ENCODE assay signal across 8 cellular contexts in the genomic region with DNA sequence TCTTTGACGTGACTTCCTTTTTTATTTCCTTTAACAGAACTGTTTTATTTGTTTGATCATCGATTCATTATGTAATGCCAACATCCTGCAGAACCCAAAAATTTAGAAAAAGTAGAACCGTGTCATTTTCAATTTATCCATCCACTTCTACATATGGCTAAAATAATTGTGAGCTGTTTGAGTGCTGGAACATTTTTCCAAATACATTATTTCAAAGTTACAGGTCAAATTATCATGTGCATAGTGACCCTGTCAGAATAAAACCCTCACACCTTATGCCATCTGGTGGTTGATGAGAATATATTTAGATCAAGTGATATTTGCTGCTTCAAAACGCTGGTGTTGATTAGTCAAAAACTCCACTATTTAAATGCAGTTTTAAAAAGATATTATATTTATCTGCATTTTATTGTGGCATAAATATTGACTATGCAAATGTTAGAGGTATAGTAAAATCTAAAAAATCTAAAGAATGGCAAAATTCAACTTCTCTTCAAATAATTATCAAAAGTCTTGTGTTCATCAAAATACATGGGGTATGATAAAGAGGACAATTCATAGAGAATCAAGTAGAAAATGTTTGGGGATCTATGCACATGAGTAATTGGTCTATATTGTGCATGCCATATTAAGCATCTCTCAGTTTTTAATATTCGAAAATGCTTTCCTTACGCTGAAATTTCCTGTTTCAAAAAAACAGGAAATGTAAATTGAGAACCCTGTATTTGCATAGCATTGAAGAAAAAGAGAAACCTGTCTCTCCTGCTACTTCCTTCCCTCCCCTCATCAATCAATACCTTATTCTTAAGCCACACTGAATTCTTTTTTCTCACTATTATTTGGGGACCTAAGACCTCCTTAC. TPM values are rescaled to one million over a fixed set of nuclear protein-coding genes. Genes with fewer than 3 reads are reported as not detected.
DNase-seq lines count a peak whose midpoint lies in the region; ATAC-seq, FAIRE-seq and TF ChIP-seq lines count a peak whose summit lies in the region.

No MANE protein-coding gene starts in this region.

- no peaks in the 10 kb centered on the region for H3K36me3 ChIP-seq in bronchial epithelial cell (ENCODE audit: control insufficient read depth, insufficient read depth, low read length)
- no peaks in the 10 kb centered on the region for H3K36me3 ChIP-seq in lower lobe of right lung

- H3K27me3 ChIP-seq in bronchial epithelial cell (ENCODE audit: control insufficient read depth, insufficient read depth, low read length) (no peaks in the 10 kb centered on the region), lower lobe of right lung (ENCODE audit: low read depth) (no peaks in the 10 kb centered on the region)

- H3K9me3 ChIP-seq in lower lobe of right lung, result no peaks in the 10 kb centered on the region

- ATAC-seq in GM21528 (IDR thresholded peaks at IDR 0.05; ENCODE audit: low FRiP score, unreplicated experiment), result peak; percentile 61
- peak in 1 of 2 donors; percentile 57 for ATAC-seq in lower lobe of right lung
- ATAC-seq in HG03097 (IDR thresholded peaks at IDR 0.05; ENCODE audit: low FRiP score, unreplicated experiment), result no peak
- no peak for ATAC-seq in GM21529 (IDR thresholded peaks at IDR 0.05; ENCODE audit: unreplicated experiment)

- FAIRE-seq in bronchial epithelial cell (lab: Jason Lieb, UNC), result no peak

- intact Hi-C loops in lower lobe of right lung (cut with DNase I), result loop anchor here (10.0 kb wide), 1 partner anchor 628 kb away; no protein-coding TSS in a partner anchor

- H3K27ac ChIP-seq in lower lobe of right lung, result no peak overlapping the region

- H3K4me3 ChIP-seq in bronchial epithelial cell (ENCODE audit: low read depth, low read length) (no peak overlapping the region), lower lobe of right lung (no peak overlapping the region)

- peak; percentile 23 for TF ChIP-seq CTCF in bronchial epithelial cell (IDR thresholded peaks at IDR 0.05; ENCODE audit: insufficient read depth, low read length, severe bottlenecking)
- TF ChIP-seq CTCF in lower lobe of right lung (IDR thresholded peaks at IDR 0.05), result peak; percentile 37

- DNase-seq in CD1c-positive myeloid dendritic cell (ENCODE audit: extremely low spot score), result peak; percentile 11
- peak; percentile 47 for DNase-seq in NCI-H748 (lab: John Stamatoyannopoulos, UW; ENCODE audit: unreplicated experiment)
- peak; percentile 50 for DNase-seq in bronchial epithelial cell (ENCODE audit: low read depth)
- no peak for DNase-seq in lower lobe of right lung
- DNase-seq in effector CD8-positive, alpha-beta T cell (lab: John Stamatoyannopoulos, UW), result no peak

- H3K4me1 ChIP-seq in lower lobe of right lung, result peaks cover 4% of the 10 kb centered on the region

RNA-seq across cellular contexts. Expression of a gene that starts 39.7 kb away (rescaled TPM):
- total RNA-seq in bronchial epithelial cell, result not detected in 2 replicates
- not detected for total RNA-seq in lower lobe of right lung

Comparison
In these comparisons a context has a peak if more than half of its experiments do, and no peak if none do; other contexts are left out.
1. DNase-seq: peak in CD1c-positive myeloid dendritic cell (single experiment), NCI-H748 (single experiment) and bronchial epithelial cell (single experiment); none in lower lobe of right lung (single experiment) and effector CD8-positive, alpha-beta T cell (single experiment).